ENCODE assay signal across 8 cellular contexts in genomic region chr1:174982971-174983689, GRCh38. TPM values are rescaled to one million over a fixed set of nuclear protein-coding genes. Genes with fewer than 3 reads are reported as not detected.
DNase-seq lines count a peak whose midpoint lies in the region; ATAC-seq and TF ChIP-seq lines count a peak whose summit lies in the region.

No MANE protein-coding gene starts in this region.

- H3K27me3 ChIP-seq in Panc1 (ENCODE audit: control insufficient read depth, insufficient read depth, low read length): no peaks in the 10 kb centered on the region

- TF ChIP-seq CTCF in Panc1 (IDR thresholded peaks at IDR 0.05): peak; percentile 76

- intact Hi-C loops in Panc1 (cut with micrococcal nuclease; ENCODE audit: unreplicated experiment): loop anchor here (1.0 kb wide), 1 partner anchor 213 kb away; no protein-coding TSS in a partner anchor

- peaks cover 17 to 51% (median 30%) of the 10 kb centered on the region in 3 donors for H3K36me3 Mint-ChIP-seq in naive thymus-derived CD8-positive, alpha-beta T cell
- H3K36me3 Mint-ChIP-seq in stimulated activated memory B cell treated with anti-CD40 and anti-IgM and Interleukin-4, amounts not matched to agents 10 μg/mL and 1 μg/mL and 100 μg/mL, for 72 hours: peaks cover 57% of the 10 kb centered on the region

- H3K9me3 Mint-ChIP-seq in naive thymus-derived CD8-positive, alpha-beta T cell: peaks cover 0 to 3% (median 0%) of the 10 kb centered on the region in 9 donors
- H3K9me3 Mint-ChIP-seq in stimulated activated memory B cell treated with anti-CD40 and anti-IgM and Interleukin-4, amounts not matched to agents 10 μg/mL and 1 μg/mL and 100 μg/mL, for 72 hours: peaks cover 3% of the 10 kb centered on the region

- CTCF ChIA-PET in Panc1 (lab: Charles Lee): no interaction called here

- H3K27ac Mint-ChIP-seq in naive thymus-derived CD8-positive, alpha-beta T cell: peak overlapping the region in 8 of 10 donors; percentile 8 to 75 (median 42)
- H3K27ac Mint-ChIP-seq in stimulated activated memory B cell treated with anti-CD40 and anti-IgM and Interleukin-4, amounts not matched to agents 10 μg/mL and 1 μg/mL and 100 μg/mL, for 72 hours: no peak overlapping the region

- no peak overlapping the region for H3K4me3 Mint-ChIP-seq in naive thymus-derived CD8-positive, alpha-beta T cell
- H3K4me3 Mint-ChIP-seq in stimulated activated memory B cell treated with anti-CD40 and anti-IgM and Interleukin-4, amounts not matched to agents 10 μg/mL and 1 μg/mL and 100 μg/mL, for 72 hours: no peak overlapping the region

- no TSS peak for BruUV-seq in Panc1 (replicated peaks; lab: Mats Ljungman, UMichigan)

- no peak overlapping the region for H3K4me3 ChIP-seq in Panc1 (ENCODE audit: low read depth in 2 of 2, low read length in 2 of 2)

- peaks cover 9 to 31% (median 28%) of the 10 kb centered on the region in 4 donors for H3K4me1 Mint-ChIP-seq in naive thymus-derived CD8-positive, alpha-beta T cell
- peaks cover 7% of the 10 kb centered on the region for H3K4me1 Mint-ChIP-seq in stimulated activated memory B cell treated with anti-CD40 and anti-IgM and Interleukin-4, amounts not matched to agents 10 μg/mL and 1 μg/mL and 100 μg/mL, for 72 hours

- H3K4me1 ChIP-seq in Panc1 (ENCODE audit: control insufficient read depth, insufficient read depth, low read length): no peaks in the 10 kb centered on the region

- H3K36me3 ChIP-seq in Panc1 (ENCODE audit: control insufficient read depth, insufficient read depth, low read length): no peaks in the 10 kb centered on the region

- in situ Hi-C loops in Panc1 (cut with HindIII; ENCODE audit: low pct_unique_long_range_greater_than_20kb, low sequenced_read_pairs): no loop called here

- POLR2A ChIA-PET in Panc1 (lab: Charles Lee): no interaction called here
- POLR2A ChIA-PET in naive thymus-derived CD8-positive, alpha-beta T cell (lab: Charles Lee): interaction anchor here (0.8 to 1.9 kb wide), 8 partner anchors 10 to 105 kb away, joined by 3 to 19 read pairs (median 4); partner anchors contain the start of gene CACYBP

- DNase-seq in NCI-H1436 (lab: John Stamatoyannopoulos, UW) (peak; percentile 18), NCI-H1436 treated with DMSO at 0.1 percent for 48 hours (lab: John Stamatoyannopoulos, UW) (no peak), H4 (ENCODE audit: low spot score) (peak; percentile 13), Panc1 (ENCODE audit: low read depth, low spot score) (no peak), dermis microvascular lymphatic vessel endothelial cell (ENCODE audit: low read depth in 2 of 2) (peak; percentile 54 to 65)
- peak in 8 of 10 donors; percentile 28 to 68 (median 53) for DNase-seq in naive thymus-derived CD8-positive, alpha-beta T cell

- no peaks in the 10 kb centered on the region for H3K27me3 Mint-ChIP-seq in naive thymus-derived CD8-positive, alpha-beta T cell
- no peaks in the 10 kb centered on the region for H3K27me3 Mint-ChIP-seq in stimulated activated memory B cell treated with anti-CD40 and anti-IgM and Interleukin-4, amounts not matched to agents 10 μg/mL and 1 μg/mL and 100 μg/mL, for 72 hours

- H3K27ac ChIP-seq in Panc1 (ENCODE audit: low read length): no peak overlapping the region

- ATAC-seq in Panc1 (no peak), GM21526 (IDR thresholded peaks at IDR 0.05; ENCODE audit: low FRiP score, unreplicated experiment) (no peak)
- peak in 1 of 2 donors; percentile 49 for ATAC-seq in naive thymus-derived CD8-positive, alpha-beta T cell
- ATAC-seq in stimulated activated memory B cell treated with anti-CD40 and anti-IgM and Interleukin-4, amounts not matched to agents 10 μg/mL and 1 μg/mL and 100 μg/mL, for 72 hours: no peak

- H3K9me3 ChIP-seq in Panc1 (ENCODE audit: control insufficient read depth, insufficient read depth, low read depth, low read length): no peaks in the 10 kb centered on the region

RNA-seq across cellular contexts. Expression of gene CACYBP, which starts 16.6 kb away (rescaled TPM):
- total RNA-seq in H4 (2014; rRNA removed; shearing (Covaris generic)): 188 and 205 TPM in 2 replicates
- total RNA-seq in Panc1 (2021; ENCODE audit: unreplicated experiment) (137 TPM), dermis microvascular lymphatic vessel endothelial cell (115 and 218 TPM in 2 replicates)
- 85.5 TPM for polyA plus RNA-seq in Panc1 (2012; ENCODE audit: insufficient read length)
- 100 to 1,000 TPM in 1 of 2 experiments, 10 to 100 TPM in 1; 97.3 to 114 TPM for total RNA-seq in naive thymus-derived CD8-positive, alpha-beta T cell
- 100 to 1,000 TPM; 167 to 185 (median 168) TPM for polyA plus RNA-seq in naive thymus-derived CD8-positive, alpha-beta T cell

RNA-seq across cellular contexts. Expression of gene MRPS14, which starts 40.1 kb away (rescaled TPM):
- total RNA-seq in H4 (2014; rRNA removed; shearing (Covaris generic)): 30.3 and 32.7 TPM in 2 replicates
- 25.1 TPM for total RNA-seq in Panc1 (2021; ENCODE audit: unreplicated experiment)
- polyA plus RNA-seq in Panc1 (2012; ENCODE audit: insufficient read length): 16.3 TPM
- total RNA-seq in dermis microvascular lymphatic vessel endothelial cell: 29.3 and 32.5 TPM in 2 replicates
- total RNA-seq in naive thymus-derived CD8-positive, alpha-beta T cell: 10 to 100 TPM; 32.5 to 32.6 TPM
- 10 to 100 TPM; 44.8 to 55.4 (median 45.7) TPM for polyA plus RNA-seq in naive thymus-derived CD8-positive, alpha-beta T cell

Comparison
In these comparisons a context has a peak if more than half of its experiments do, and no peak if none do; other contexts are left out.
1. DNase-seq: peak in NCI-H1436 (single experiment), H4 (single experiment), dermis microvascular lymphatic vessel endothelial cell (2 of 2) and naive thymus-derived CD8-positive, alpha-beta T cell (8 of 10); none in NCI-H1436 treated with DMSO at 0.1 percent for 48 hours (single experiment) and Panc1 (single experiment).